In genomic region chr15:33328105-33328504, GRCh38 we compare ENCODE assay signal across 20 cellular contexts. TPM values are rescaled to one million over a fixed set of nuclear protein-coding genes. Genes with fewer than 3 reads are reported as not detected.
"Had no signal": no experiment of that assay in that cellular context is flagged by ENCODE, and none has a peak within 500 bp of the region (broad histone marks: within the 10 kb centered on the region; RNA-seq: fewer than 3 reads in every experiment).

No MANE protein-coding gene starts in this region.

- H3K36me3 ChIP-seq: lower lobe of right lung, neutrophil, pancreas, right lobe of liver, tibial artery had no signal

- ATAC-seq: effector memory CD8-positive, alpha-beta T cell; left ventricle myocardium superior; lower lobe of right lung; natural killer cell; pancreas; right lobe of liver; stimulated activated naive CD8-positive, alpha-beta T cell treated with anti-CD3 and anti-CD28 coated beads, Interleukin-15, amount 100 ng/mL, for 72 hours had no signal

- H3K9me3 Mint-ChIP-seq: stimulated activated naive CD8-positive, alpha-beta T cell treated with anti-CD3 and anti-CD28 coated beads, Interleukin-15, amount 100 ng/mL, for 72 hours; type B pancreatic cell had no signal

- H3K4me1 ChIP-seq: lower lobe of right lung, pancreas, right lobe of liver, testis, tibial artery had no signal

- H3K27ac ChIP-seq: lower lobe of right lung, neutrophil, pancreas, right lobe of liver, testis, tibial artery had no signal

- H3K27ac Mint-ChIP-seq: effector memory CD8-positive, alpha-beta T cell; immature natural killer cell; natural killer cell; stimulated activated naive CD8-positive, alpha-beta T cell treated with anti-CD3 and anti-CD28 coated beads, Interleukin-15, amount 100 ng/mL, for 72 hours; type B pancreatic cell had no signal

- H3K27me3 ChIP-seq: right lobe of liver, testis, tibial artery had no signal

- H3K36me3 Mint-ChIP-seq: immature natural killer cell, natural killer cell, type B pancreatic cell had no signal

- DNase-seq: cortex of kidney; effector memory CD8-positive, alpha-beta T cell; hypothalamus; immature natural killer cell; left ventricle myocardium superior; lower lobe of right lung; natural killer cell; pancreas; right lobe of liver; small intestine; stimulated activated CD4-positive, alpha-beta T cell treated with anti-CD3 and anti-CD28 coated beads, Interleukin-15, amount 100 ng/mL, for 24 hours; stimulated activated CD4-positive, alpha-beta T cell treated with anti-CD3 and anti-CD28 coated beads, Interleukin-2, amount 100 ng/mL, for 48 hours; stimulated activated naive CD4-positive, alpha-beta T cell; stimulated activated naive CD8-positive, alpha-beta T cell treated with anti-CD3 and anti-CD28 coated beads, Interleukin-15, amount 100 ng/mL, for 72 hours; testis; tibial artery had no signal

- H3K9me3 ChIP-seq: lower lobe of right lung, neutrophil, pancreas, right lobe of liver, testis, tibial artery had no signal

- H3K4me3 ChIP-seq: lower lobe of right lung, pancreas, right lobe of liver, testis, tibial artery had no signal

- H3K4me3 Mint-ChIP-seq: effector memory CD8-positive, alpha-beta T cell; immature natural killer cell; natural killer cell; stimulated activated naive CD8-positive, alpha-beta T cell treated with anti-CD3 and anti-CD28 coated beads, Interleukin-15, amount 100 ng/mL, for 72 hours; type B pancreatic cell had no signal

RNA-seq across cellular contexts. Expression of gene RYR3, which starts 17.3 kb away (rescaled TPM):
- total RNA-seq: dermis microvascular lymphatic vessel endothelial cell, fibroblast of villous mesenchyme had no signal
